9 cellular contexts compared by ENCODE assay signal in the genomic region with DNA sequence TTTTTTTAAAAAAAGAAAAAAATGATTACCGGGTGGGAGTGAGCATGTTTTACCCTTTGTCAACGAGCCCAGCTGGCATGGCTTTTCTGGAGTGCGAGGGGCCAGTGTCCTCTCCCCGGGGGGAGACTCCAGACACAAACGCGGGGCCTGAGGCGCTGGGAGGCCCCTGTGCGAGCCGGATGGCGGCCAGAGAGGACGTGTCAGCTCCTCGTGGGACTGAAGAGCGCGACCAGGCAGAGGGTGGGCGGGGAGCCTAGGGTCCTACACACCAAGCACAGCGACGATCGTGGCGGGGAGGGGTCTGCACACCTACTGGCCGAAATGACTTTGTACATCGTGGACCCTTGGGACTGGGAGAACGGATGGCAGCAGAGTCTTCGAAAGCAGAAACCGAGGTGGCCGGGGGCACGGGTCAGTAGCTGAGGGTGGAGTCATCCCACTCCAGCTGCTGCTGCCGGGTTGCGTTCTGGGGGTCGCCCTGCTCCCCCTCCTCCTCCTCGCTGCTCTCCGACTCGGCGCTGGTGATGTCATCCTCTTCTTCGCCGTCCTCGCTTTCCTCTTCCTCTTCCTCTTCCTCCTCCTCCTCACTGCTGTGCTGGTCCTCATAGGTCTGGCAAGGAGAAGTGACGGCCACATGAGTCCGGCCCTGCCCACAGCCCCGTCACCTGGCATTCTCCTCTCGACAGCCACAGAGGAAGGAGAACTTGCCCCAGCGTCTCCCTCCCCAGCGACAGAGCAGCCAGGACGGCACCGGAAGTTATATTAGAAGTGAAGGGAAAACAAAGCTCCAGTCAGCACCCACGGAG.
DNase-seq lines count a peak whose midpoint lies in the region; ATAC-seq and TF ChIP-seq lines count a peak whose summit lies in the region.
"Had no signal": no experiment of that assay in that cellular context is flagged by ENCODE, and none has a peak within 500 bp of the region (broad histone marks: within the 10 kb centered on the region; RNA-seq: fewer than 3 reads in every experiment).

No MANE protein-coding gene starts in this region.

- no peak overlapping the region for H3K4me3 ChIP-seq in CD8-positive, alpha-beta memory T cell (ENCODE audit: low read length)
- no peak overlapping the region for H3K4me3 ChIP-seq in OCI-LY1 (ENCODE audit: low read depth, low read length, poor library complexity, severe bottlenecking)
- H3K4me3 ChIP-seq in effector memory CD4-positive, alpha-beta T cell (ENCODE audit: insufficient read depth, low read depth, low read length, poor library complexity, severe bottlenecking) = no peak overlapping the region
- peak overlapping the region; percentile 25 to 38 for H3K4me3 ChIP-seq in neutrophil (ENCODE audit: low read depth in 1 of 2, low read length in 1 of 2)

- no peaks in the 10 kb centered on the region for H4K20me1 ChIP-seq in OCI-LY1 (ENCODE audit: insufficient read depth, low read length)

- H3K27me3 Mint-ChIP-seq in CD8-positive, alpha-beta memory T cell = peaks cover 0 to 10% of the 10 kb centered on the region in 2 donors
- H3K27me3 Mint-ChIP-seq in osteocyte (ENCODE audit: unreplicated experiment) = no peaks in the 10 kb centered on the region

- H3K4me1 ChIP-seq in CD8-positive, alpha-beta memory T cell (ENCODE audit: insufficient read depth, low read length) = peaks cover 64% of the 10 kb centered on the region
- H3K4me1 ChIP-seq in OCI-LY1 (ENCODE audit: insufficient read depth, low read length, severe bottlenecking) (peaks cover 7% of the 10 kb centered on the region), neutrophil (ENCODE audit: control insufficient read depth in 1 of 2, insufficient read depth in 1 of 2, low read depth in 1 of 2, low read length in 1 of 2) (peaks cover 20 to 21% of the 10 kb centered on the region in 2 experiments)
- H3K4me1 ChIP-seq in effector memory CD4-positive, alpha-beta T cell (ENCODE audit: control insufficient read depth, insufficient read depth, low read length, poor library complexity, severe bottlenecking) = peaks cover 27% of the 10 kb centered on the region

- no peaks in the 10 kb centered on the region for H3K9me2 ChIP-seq in OCI-LY1 (ENCODE audit: low read depth, low read length)

- no peaks in the 10 kb centered on the region for H3K9me3 ChIP-seq in CD8-positive, alpha-beta memory T cell (ENCODE audit: low read length)
- H3K9me3 ChIP-seq in OCI-LY1 (ENCODE audit: low read length) (no peaks in the 10 kb centered on the region), neutrophil (no peaks in the 10 kb centered on the region)
- no peaks in the 10 kb centered on the region for H3K9me3 ChIP-seq in effector memory CD4-positive, alpha-beta T cell (ENCODE audit: control insufficient read depth, low read length)

- H2AFZ ChIP-seq in OCI-LY1 (ENCODE audit: low read length) = no peak overlapping the region

- H3K9me3 Mint-ChIP-seq in CD8-positive, alpha-beta memory T cell = peaks cover 0 to 2% (median 0%) of the 10 kb centered on the region in 5 donors
- H3K9me3 Mint-ChIP-seq in osteocyte (ENCODE audit: unreplicated experiment) = no peaks in the 10 kb centered on the region

- TF ChIP-seq CTCF in OCI-LY1 (IDR thresholded peaks at IDR 0.05; ENCODE audit: low read length) (no peak), neutrophil (IDR thresholded peaks at IDR 0.05) (peak; percentile 38), osteocyte (IDR thresholded peaks at IDR 0.05) (no peak)

- peaks cover 15 to 88% (median 17%) of the 10 kb centered on the region in 3 donors for H3K36me3 Mint-ChIP-seq in CD8-positive, alpha-beta memory T cell
- peaks cover 57% of the 10 kb centered on the region for H3K36me3 Mint-ChIP-seq in osteocyte (ENCODE audit: unreplicated experiment)

- no peak for DNase-seq in CD8-positive, alpha-beta memory T cell
- no peak for DNase-seq in effector memory CD4-positive, alpha-beta T cell
- no peak for DNase-seq in osteocyte (ENCODE audit: extremely low spot score, unreplicated experiment)
- DNase-seq: DMS79 treated with DMSO at 0.1 percent for 48 hours had no signal

- H3K4me1 Mint-ChIP-seq in CD8-positive, alpha-beta memory T cell = peaks cover 39 to 66% (median 54%) of the 10 kb centered on the region in 3 donors
- no peaks in the 10 kb centered on the region for H3K4me1 Mint-ChIP-seq in osteocyte (ENCODE audit: unreplicated experiment)

- H3K79me2 ChIP-seq in OCI-LY1 (ENCODE audit: insufficient read depth, low read length) = no peaks in the 10 kb centered on the region

- H3K4me2 ChIP-seq in OCI-LY1 (ENCODE audit: low read length) = no peak overlapping the region

- peak overlapping the region; percentile 63 to 86 (median 71) for H3K27ac Mint-ChIP-seq in CD8-positive, alpha-beta memory T cell
- H3K27ac Mint-ChIP-seq in osteocyte (ENCODE audit: unreplicated experiment) = no peak overlapping the region

- CTCF ChIA-PET in CD8-positive, alpha-beta memory T cell (lab: Charles Lee) = interaction anchor here (20.4 kb wide), 1 partner anchor 102 kb away, joined by 280 read pairs; no protein-coding TSS in a partner anchor

- no peak for ATAC-seq in HG03039 (IDR thresholded peaks at IDR 0.05; ENCODE audit: unreplicated experiment)
- ATAC-seq in HG02884 (IDR thresholded peaks at IDR 0.05; ENCODE audit: unreplicated experiment) = no peak
- ATAC-seq in GM18861 (IDR thresholded peaks at IDR 0.05; ENCODE audit: unreplicated experiment) = no peak

- peak overlapping the region in 6 of 7 donors; percentile 19 to 72 (median 32) for H3K4me3 Mint-ChIP-seq in CD8-positive, alpha-beta memory T cell
- H3K4me3 Mint-ChIP-seq in osteocyte (ENCODE audit: unreplicated experiment) = no peak overlapping the region

- H3F3A ChIP-seq in OCI-LY1 (ENCODE audit: insufficient read depth, low read length) = 0 out of 2 replicates have a peak, but pooled peaks cover 3% of the 10 kb centered on the region

- H3K9ac ChIP-seq in OCI-LY1 (ENCODE audit: low read length) = no peak overlapping the region

- no peak overlapping the region for H3K27ac ChIP-seq in CD8-positive, alpha-beta memory T cell (ENCODE audit: low read depth, low read length)
- peak overlapping the region; percentile 56 for H3K27ac ChIP-seq in OCI-LY1 (ENCODE audit: low read depth, low read length, poor library complexity, severe bottlenecking)
- H3K27ac ChIP-seq in effector memory CD4-positive, alpha-beta T cell (ENCODE audit: insufficient read depth, low read length, poor library complexity, severe bottlenecking) = peak overlapping the region; percentile 18
- H3K27ac ChIP-seq in neutrophil = peak overlapping the region; percentile 96

- H3K36me3 ChIP-seq in CD8-positive, alpha-beta memory T cell (ENCODE audit: insufficient read depth, low read length) = peaks cover 51% of the 10 kb centered on the region
- H3K36me3 ChIP-seq in OCI-LY1 (ENCODE audit: insufficient read depth, low read length) (peaks cover 89% of the 10 kb centered on the region), neutrophil (peaks cover 79% of the 10 kb centered on the region)
- peaks cover 75% of the 10 kb centered on the region for H3K36me3 ChIP-seq in effector memory CD4-positive, alpha-beta T cell (ENCODE audit: control insufficient read depth, insufficient read depth, low read length)

- H3K27me3 ChIP-seq in CD8-positive, alpha-beta memory T cell (ENCODE audit: insufficient read depth, low read length, poor library complexity, severe bottlenecking) = no peaks in the 10 kb centered on the region
- no peaks in the 10 kb centered on the region for H3K27me3 ChIP-seq in OCI-LY1 (ENCODE audit: insufficient read depth, low read length)
- H3K27me3 ChIP-seq in effector memory CD4-positive, alpha-beta T cell (replicated peaks; ENCODE audit: control insufficient read depth, insufficient read depth, low read length, poor library complexity, severe bottlenecking) = no peaks in the 10 kb centered on the region
- H3K27me3 ChIP-seq in neutrophil = no peaks in the 10 kb centered on the region

- POLR2A ChIA-PET in CD8-positive, alpha-beta memory T cell (lab: Charles Lee) = interaction anchor here (1.0 to 1.4 kb wide), 3 partner anchors 9 to 14 kb away, joined by 3 to 4 read pairs (median 3); no protein-coding TSS in a partner anchor

Comparison
In these comparisons a context has a peak if more than half of its experiments do, and no peak if none do; other contexts are left out.
1. H3K4me3 ChIP-seq: peak in neutrophil (2 of 2); none in CD8-positive, alpha-beta memory T cell (single experiment), OCI-LY1 (single experiment) and effector memory CD4-positive, alpha-beta T cell (single experiment).